In the genomic region with DNA sequence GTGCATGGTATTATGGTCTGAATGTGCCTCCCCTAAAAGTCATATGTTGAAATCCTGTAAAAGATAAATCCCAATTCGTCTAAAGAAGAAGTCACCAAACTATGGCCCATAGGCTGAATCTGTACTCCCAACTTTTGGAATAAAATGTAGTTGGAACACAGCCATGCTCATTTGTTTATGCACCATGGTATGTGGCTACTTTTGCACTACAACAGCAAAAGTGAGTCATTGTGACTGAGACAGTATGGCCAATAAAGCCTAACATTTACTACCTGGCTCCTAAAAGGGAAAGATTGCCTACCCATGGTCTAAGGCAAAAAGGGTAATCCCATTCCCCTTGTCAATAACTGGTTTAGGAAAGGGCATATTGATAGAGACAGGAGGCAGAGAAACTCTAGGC, we compare ENCODE assay signal across 21 cellular contexts.
"Had no signal": no experiment of that assay in that cellular context is flagged by ENCODE, and none has a peak within 500 bp of the region (broad histone marks: within the 10 kb centered on the region; RNA-seq: fewer than 3 reads in every experiment).

No MANE protein-coding gene starts in this region.

- FAIRE-seq: frontal cortex had no signal

- H3K36me3 ChIP-seq: brain microvascular endothelial cell, esophagus muscularis mucosa, left lung, sigmoid colon, spleen, upper lobe of right lung had no signal

- H3K27me3 ChIP-seq: brain microvascular endothelial cell, esophagus muscularis mucosa, left lung, sigmoid colon, spleen, upper lobe of right lung had no signal

- ATAC-seq: activated CD8-positive, alpha-beta memory T cell treated with anti-CD3 and anti-CD28 coated beads, Interleukin-2, amount 10 ng/mL, durations not matched to agents 7 days and 5 days; activated T-helper 17 cell treated with anti-CD3 and anti-CD28 coated beads, Interleukin-2, amount 50 U/mL, for 72 hours; left lung; stimulated activated naive B cell treated with anti-CD40 and anti-IgM and Interleukin-4, amounts not matched to agents 10 μg/mL and 1 μg/mL and 100 μg/mL, for 72 hours had no signal

- H3K4me1 ChIP-seq: left lung, spleen, upper lobe of right lung had no signal

- H3K9me3 ChIP-seq: esophagus muscularis mucosa, sigmoid colon, spleen, upper lobe of right lung had no signal

- H3K4me3 ChIP-seq: esophagus muscularis mucosa, left lung, sigmoid colon, spleen, upper lobe of right lung had no signal

- H3K27ac ChIP-seq: brain microvascular endothelial cell, left lung, spleen, upper lobe of right lung had no signal

- DNase-seq: activated CD4-positive, alpha-beta memory T cell treated with anti-CD3 and anti-CD28 coated beads, Interleukin-2, amount 10 ng/mL, durations not matched to agents 7 days and 5 days; activated CD4-positive, alpha-beta T cell treated with anti-CD3 and anti-CD28 coated beads for 48 hours; activated CD4-positive, CD25-positive, alpha-beta regulatory T cell; activated CD8-positive, alpha-beta memory T cell treated with anti-CD3 and anti-CD28 coated beads, Interleukin-2, amount 10 ng/mL, durations not matched to agents 7 days and 5 days; activated naive CD4-positive, alpha-beta T cell; activated naive CD8-positive, alpha-beta T cell treated with anti-CD3 and anti-CD28 coated beads for 36 hours; amygdala; brain microvascular endothelial cell; effector CD8-positive, alpha-beta T cell; left lung; nephron progenitor cell; occipital lobe; posterior cingulate gyrus; sigmoid colon; spleen; stimulated activated naive B cell treated with anti-CD40 and anti-IgM and Interleukin-4, amounts not matched to agents 10 μg/mL and 1 μg/mL and 100 μg/mL, for 72 hours; T1000; upper lobe of right lung had no signal
